31 cellular contexts compared by ENCODE assay signal in the genomic region with DNA sequence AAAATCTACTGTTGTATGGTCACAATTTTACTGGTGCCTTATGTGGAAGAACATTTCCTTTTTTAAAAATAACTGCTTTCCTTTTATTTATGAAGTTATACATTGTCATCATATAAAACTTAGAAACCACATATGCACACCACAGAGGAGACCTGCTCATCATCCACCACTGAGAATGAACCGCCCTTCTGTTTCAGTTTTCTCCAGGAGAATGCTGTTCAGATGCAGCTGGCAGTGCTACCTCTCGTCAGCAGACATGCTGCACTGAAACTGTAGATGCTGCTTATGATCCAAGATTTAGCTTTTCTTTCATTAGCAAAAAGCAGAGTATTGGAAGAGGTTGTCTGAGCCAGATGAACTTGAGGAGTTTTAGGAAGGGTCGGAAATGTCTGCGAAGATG.
"Had no signal": no experiment of that assay in that cellular context is flagged by ENCODE, and none has a peak within 500 bp of the region (broad histone marks: within the 10 kb centered on the region; RNA-seq: fewer than 3 reads in every experiment).

No MANE protein-coding gene starts in this region.

- H3K27me3 Mint-ChIP-seq: activated CD4-positive, alpha-beta memory T cell treated with anti-CD3 and anti-CD28 coated beads for 36 hours; activated CD4-positive, alpha-beta T cell treated with anti-CD3 and anti-CD28 coated beads, Interleukin-2, amount 10 ng/mL, durations not matched to agents 24 days and 14 days; activated naive CD8-positive, alpha-beta T cell treated with anti-CD3 and anti-CD28 coated beads, Interleukin-2, amount 50 U/mL, for 24 hours had no signal

- H3K4me1 Mint-ChIP-seq: brain had no signal

- H3K4me2 ChIP-seq: SK-N-SH had no signal

- H3K4me3 ChIP-seq: ascending aorta, cardiac muscle cell, SJCRH30 had no signal

- DNase-seq: activated CD4-positive, alpha-beta memory T cell treated with anti-CD3 and anti-CD28 coated beads for 36 hours; activated CD4-positive, alpha-beta T cell treated with anti-CD3 and anti-CD28 coated beads, Interleukin-2, amount 10 ng/mL, durations not matched to agents 24 days and 14 days; activated CD4-positive, CD25-positive, alpha-beta regulatory T cell treated with anti-CD3 and anti-CD28 coated beads, Interleukin-2, amount 50 U/mL, for 72 hours; activated CD8-positive, alpha-beta memory T cell treated with anti-CD3 and anti-CD28 coated beads for 24 hours; activated effector memory CD4-positive, alpha-beta T cell treated with anti-CD3 and anti-CD28 coated beads, Interleukin-2, amount 50 U/mL, for 16 hours; activated naive CD4-positive, alpha-beta T cell treated with Interleukin-2 at 50 U/mL for 16 hours; activated naive CD8-positive, alpha-beta T cell treated with anti-CD3 and anti-CD28 coated beads, Interleukin-2, amount 50 U/mL, for 24 hours; activated T-cell treated with anti-CD3 and anti-CD28 coated beads, Interleukin-2, amount 50 U/mL, for 4 hours; amniotic stem cell; MV-4-11; NCI-H1092 treated with DMSO at 0.1 percent for 48 hours; NCI-H1417 treated with DMSO at 0.1 percent for 48 hours; NCI-H1694; NCI-H2029; NCI-H2107; NCI-H2171 treated with DMSO at 0.1 percent for 48 hours; NCI-H226; NCI-H526; NCI-H774; RPMI8226; SJCRH30; SK-N-SH; T-helper 1 cell had no signal

- ATAC-seq: activated naive CD4-positive, alpha-beta T cell treated with anti-CD3 and anti-CD28 coated beads, Interleukin-2, amount 50 U/mL, for 72 hours; activated naive CD8-positive, alpha-beta T cell treated with anti-CD3 and anti-CD28 coated beads, Interleukin-2, amount 50 U/mL, for 24 hours; activated T-cell treated with anti-CD3 and anti-CD28 coated beads, Interleukin-2, amount 50 U/mL, for 4 hours; Panc1; Right ventricle myocardium inferior; WTC11 had no signal

- H3K27ac ChIP-seq: ascending aorta, cardiac muscle cell, SJCRH30 had no signal

- H3K27me3 ChIP-seq: ascending aorta, cardiac muscle cell, SJCRH30 had no signal

- H3K27ac Mint-ChIP-seq: brain, WTC11 had no signal

- H3K4me3 Mint-ChIP-seq: activated CD4-positive, alpha-beta memory T cell treated with anti-CD3 and anti-CD28 coated beads for 36 hours; activated naive CD8-positive, alpha-beta T cell treated with anti-CD3 and anti-CD28 coated beads, Interleukin-2, amount 50 U/mL, for 24 hours; activated T-cell treated with anti-CD3 and anti-CD28 coated beads, Interleukin-2, amount 50 U/mL, for 4 hours; brain; WTC11 had no signal

- H3K9me3 Mint-ChIP-seq: activated CD4-positive, alpha-beta memory T cell treated with anti-CD3 and anti-CD28 coated beads for 36 hours; activated CD4-positive, alpha-beta T cell treated with anti-CD3 and anti-CD28 coated beads, Interleukin-2, amount 10 ng/mL, durations not matched to agents 24 days and 14 days; activated naive CD4-positive, alpha-beta T cell treated with anti-CD3 and anti-CD28 coated beads, Interleukin-2, amount 50 U/mL, for 72 hours; activated naive CD8-positive, alpha-beta T cell treated with anti-CD3 and anti-CD28 coated beads, Interleukin-2, amount 50 U/mL, for 24 hours; activated T-cell treated with anti-CD3 and anti-CD28 coated beads, Interleukin-2, amount 50 U/mL, for 4 hours; brain; WTC11 had no signal

- H3K9me3 ChIP-seq: ascending aorta, SJCRH30, SK-N-SH had no signal

- FAIRE-seq: colon had no signal

- H3K9me2 ChIP-seq: SK-N-SH had no signal

- H3K9ac ChIP-seq: SK-N-SH had no signal

- H3K4me1 ChIP-seq: ascending aorta, SJCRH30 had no signal
